ENCODE assay signal across 1 cellular context in genomic region chr17:76672270-76672851, GRCh38.
TF ChIP-seq lines count a peak whose summit lies in the region.

No MANE protein-coding gene starts in this region.

TF ChIP-seq in HepG2, 621 proteins besides CTCF, POLR2A, EP300 and RAD21 (continued from another document and continues in another):
- peak; percentile 77; the same call in 1 of the 2 replicates for TF ChIP-seq FOXP4 (CRISPR knock-in tag; IDR thresholded peaks at IDR 0.05)
- TF ChIP-seq KAT2B (IDR thresholded peaks at IDR 0.05; ENCODE audit: borderline replicate concordance, low read depth, low read length), result no peak
- TF ChIP-seq SYNCRIP (IDR thresholded peaks at IDR 0.05; ENCODE audit: insufficient read depth, low read depth, low read length), result no peak
- no peak for TF ChIP-seq ZFP82 (CRISPR knock-in tag; IDR thresholded peaks at IDR 0.05; ENCODE audit: borderline replicate concordance)
- TF ChIP-seq HNRNPK (IDR thresholded peaks at IDR 0.05; ENCODE audit: low read depth, low read length, poor library complexity, severe bottlenecking), result no peak
- TF ChIP-seq ZNF232 (CRISPR knock-in tag; IDR thresholded peaks at IDR 0.05; ENCODE audit: borderline replicate concordance), result 0 out of 2 replicates have a peak, but pooled peaks have one; percentile 26
- TF ChIP-seq ZNF720 (CRISPR knock-in tag; IDR thresholded peaks at IDR 0.05), result no peak
- no peak for TF ChIP-seq NFE2L1 (CRISPR knock-in tag; IDR thresholded peaks at IDR 0.05; ENCODE audit: borderline replicate concordance)
- no peak for TF ChIP-seq ZNF17 (CRISPR knock-in tag; IDR thresholded peaks at IDR 0.05)
- peak; percentile 73 for TF ChIP-seq NFIC (IDR thresholded peaks at IDR 0.05; ENCODE audit: low read length)
- TF ChIP-seq BRD4 (CRISPR knock-in tag; IDR thresholded peaks at IDR 0.05), result no peak
- no peak for TF ChIP-seq MTA3 (CRISPR knock-in tag; IDR thresholded peaks at IDR 0.05)
- no peak for TF ChIP-seq FUBP1 (CRISPR knock-in tag; IDR thresholded peaks at IDR 0.05; ENCODE audit: borderline replicate concordance)
- no peak for TF ChIP-seq SOX6 (IDR thresholded peaks at IDR 0.05)
- TF ChIP-seq SOX6 (CRISPR knock-in tag; IDR thresholded peaks at IDR 0.05), result peak; percentile 89
- TF ChIP-seq ZNF564 (CRISPR knock-in tag; IDR thresholded peaks at IDR 0.05), result no peak
- 0 out of 2 replicates have a peak, but pooled peaks have one; percentile 68 for TF ChIP-seq ZNF33B (CRISPR knock-in tag; IDR thresholded peaks at IDR 0.05)
- peak; percentile 66; the same call in 1 of the 2 replicates for TF ChIP-seq ZNF331 (CRISPR knock-in tag; IDR thresholded peaks at IDR 0.05)
- TF ChIP-seq BRF2 (CRISPR knock-in tag; IDR thresholded peaks at IDR 0.05), result no peak
- TF ChIP-seq MEIS2 (CRISPR knock-in tag; IDR thresholded peaks at IDR 0.05), result no peak
- TF ChIP-seq ZNF75D (CRISPR knock-in tag; IDR thresholded peaks at IDR 0.05; ENCODE audit: borderline replicate concordance), result no peak
- no peak for TF ChIP-seq RFX1 (IDR thresholded peaks at IDR 0.05)
- TF ChIP-seq ZNF33A (CRISPR knock-in tag; IDR thresholded peaks at IDR 0.05; ENCODE audit: borderline replicate concordance), result no peak
- no peak for TF ChIP-seq HOXA7 (CRISPR knock-in tag; IDR thresholded peaks at IDR 0.05)
- no peak for TF ChIP-seq SP2 (CRISPR knock-in tag; IDR thresholded peaks at IDR 0.05)
- TF ChIP-seq TFDP1 (CRISPR knock-in tag; IDR thresholded peaks at IDR 0.05; ENCODE audit: borderline replicate concordance), result peak; percentile 29; the same call in 1 of the 2 replicates
- 0 out of 2 replicates have a peak, but pooled peaks have one; percentile 49 for TF ChIP-seq SNAPC2 (CRISPR knock-in tag; IDR thresholded peaks at IDR 0.05)
- TF ChIP-seq PCBP1 (IDR thresholded peaks at IDR 0.05; ENCODE audit: borderline replicate concordance, low read depth, low read length), result no peak
- no peak for TF ChIP-seq TP53 (CRISPR knock-in tag; conservative IDR thresholded peaks at IDR 0.05)
- no peak for TF ChIP-seq CCAR2 (optimal IDR thresholded peaks at IDR 0.05; ENCODE audit: low read depth, low read length)
- peak in 1 of 2 experiments; percentile 5; a peak in 1 of 4 replicates for TF ChIP-seq HMGXB4 (CRISPR knock-in tag; IDR thresholded peaks at IDR 0.05; ENCODE audit: borderline replicate concordance in 1 of 2, low read depth in 1 of 2)
- TF ChIP-seq LRRFIP1 (CRISPR knock-in tag; conservative IDR thresholded peaks at IDR 0.05), result no peak
- peak; percentile 43; the same call in 1 of the 2 replicates for TF ChIP-seq ZNF136 (CRISPR knock-in tag; IDR thresholded peaks at IDR 0.05; ENCODE audit: low read depth)
- TF ChIP-seq ZNF275 (CRISPR knock-in tag; IDR thresholded peaks at IDR 0.05; ENCODE audit: borderline replicate concordance), result no peak
- no peak for TF ChIP-seq FOXP1 (IDR thresholded peaks at IDR 0.05)
- peak; percentile 35; the same call in 1 of the 2 replicates for TF ChIP-seq FOXP1 (CRISPR knock-in tag; IDR thresholded peaks at IDR 0.05)
- TF ChIP-seq ZNF687 (CRISPR knock-in tag; IDR thresholded peaks at IDR 0.05), result no peak
- TF ChIP-seq ZNF281 (CRISPR knock-in tag; IDR thresholded peaks at IDR 0.05; ENCODE audit: borderline replicate concordance), result peak; percentile 48; the same call in 1 of the 2 replicates
- no peak for TF ChIP-seq ZNF317 (CRISPR knock-in tag; IDR thresholded peaks at IDR 0.05)
- TF ChIP-seq ZSCAN21 (CRISPR knock-in tag; IDR thresholded peaks at IDR 0.05; ENCODE audit: borderline replicate concordance), result no peak
- TF ChIP-seq ZBTB46 (CRISPR knock-in tag; IDR thresholded peaks at IDR 0.05; ENCODE audit: borderline replicate concordance), result no peak
- TF ChIP-seq STAT5B (CRISPR knock-in tag; IDR thresholded peaks at IDR 0.05), result no peak
